ENCODE assay signal across 17 cellular contexts in genomic region chr12:127238061-127238460, GRCh38.
"Had no signal": no experiment of that assay in that cellular context is flagged by ENCODE, and none has a peak within 500 bp of the region (broad histone marks: within the 10 kb centered on the region; RNA-seq: fewer than 3 reads in every experiment).

No MANE protein-coding gene starts in this region.

- H3K27me3 ChIP-seq: gastroesophageal sphincter, neural progenitor cell, pancreas, stomach had no signal

- FAIRE-seq: keratinocyte, pancreas, small intestine had no signal

- H3K9ac ChIP-seq: neural progenitor cell had no signal

- H3K4me3 ChIP-seq: dorsolateral prefrontal cortex, gastroesophageal sphincter, neural progenitor cell, pancreas, stomach, thoracic aorta had no signal

- H3K4me2 ChIP-seq: neural progenitor cell had no signal

- H3K36me3 ChIP-seq: gastroesophageal sphincter, neural progenitor cell, pancreas, stomach, thoracic aorta had no signal

- H2AFZ ChIP-seq: neural progenitor cell had no signal

- H3K9me3 ChIP-seq: gastroesophageal sphincter, pancreas, stomach, thoracic aorta had no signal

- DNase-seq: activated CD4-positive, alpha-beta T cell treated with anti-CD3 and anti-CD28 coated beads, Interleukin-2, amount 50 U/mL, for 48 hours; activated CD4-positive, CD25-positive, alpha-beta regulatory T cell treated with anti-CD3 and anti-CD28 coated beads, Interleukin-2, amount 50 U/mL, for 72 hours; activated CD8-positive, alpha-beta memory T cell treated with anti-CD3 and anti-CD28 coated beads, Interleukin-2, amount 10 ng/mL, durations not matched to agents 7 days and 5 days; activated gamma-delta T cell; activated T-cell treated with anti-CD3 and anti-CD28 coated beads, Interleukin-2, amount 50 U/mL, for 24 hours; anterior cingulate cortex; dorsolateral prefrontal cortex; left ventricle myocardium superior; pancreas; small intestine; stomach; T-helper 17 cell had no signal

- H3K27ac ChIP-seq: dorsolateral prefrontal cortex, gastroesophageal sphincter, neural progenitor cell, pancreas, stomach, thoracic aorta had no signal

- ATAC-seq: activated CD8-positive, alpha-beta memory T cell treated with anti-CD3 and anti-CD28 coated beads, Interleukin-2, amount 10 ng/mL, durations not matched to agents 7 days and 5 days; esophagus mucosa; gastroesophageal sphincter; left ventricle myocardium superior; T-helper 17 cell had no signal

- H3K4me1 ChIP-seq: gastroesophageal sphincter, neural progenitor cell, pancreas, stomach had no signal
